21 cellular contexts compared by ENCODE assay signal in the genomic region with DNA sequence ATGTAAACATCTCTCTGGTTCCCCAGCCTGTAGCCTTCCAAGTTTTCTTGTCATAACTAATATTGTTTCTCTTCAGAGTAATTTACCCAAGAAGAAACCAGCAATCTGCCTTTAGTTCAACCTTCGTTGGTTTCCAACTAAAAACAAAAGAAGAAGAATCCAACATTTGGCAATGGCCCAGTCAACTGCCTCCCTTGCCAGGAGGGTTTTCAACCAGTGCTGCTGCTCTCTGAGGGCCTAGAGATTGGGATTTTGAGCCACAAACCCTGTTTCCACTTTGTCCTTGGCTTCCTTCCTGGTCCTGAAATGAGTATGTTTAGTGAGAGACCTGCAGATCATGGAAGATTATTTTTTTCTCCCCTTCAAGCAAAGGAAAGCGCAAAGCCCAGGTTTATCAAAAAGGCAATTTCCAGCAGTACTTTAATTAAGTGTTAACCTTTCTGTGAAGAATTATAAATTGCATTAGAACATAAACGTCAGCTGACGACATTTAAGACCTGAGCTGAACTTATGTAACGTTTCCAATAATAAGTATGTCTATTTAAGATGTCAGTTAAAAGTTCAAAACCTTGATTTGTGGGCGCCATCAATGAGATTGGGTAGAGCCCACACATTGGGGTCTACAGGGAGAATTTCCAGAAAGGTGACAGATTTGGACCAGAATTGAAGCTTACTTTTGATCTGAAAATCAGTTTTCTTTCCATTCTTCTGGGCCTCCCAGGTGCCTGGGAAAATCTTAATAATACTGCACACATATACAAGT.
DNase-seq lines count a peak whose midpoint lies in the region; ATAC-seq and TF ChIP-seq lines count a peak whose summit lies in the region.
"Had no signal": no experiment of that assay in that cellular context is flagged by ENCODE, and none has a peak within 500 bp of the region (broad histone marks: within the 10 kb centered on the region; RNA-seq: fewer than 3 reads in every experiment).

No MANE protein-coding gene starts in this region.

- H2BK15ac ChIP-seq in neuronal stem cell (ENCODE audit: low read length): no peak overlapping the region

- no peak overlapping the region for H3K9ac ChIP-seq in neuronal stem cell (ENCODE audit: low read depth, low read length, poor library complexity)

- H3K27me3 ChIP-seq in adrenal gland: no peaks in the 10 kb centered on the region
- no peaks in the 10 kb centered on the region for H3K27me3 ChIP-seq in neuronal stem cell (ENCODE audit: control insufficient read depth in 3 of 3, insufficient read depth in 3 of 3, low read depth in 1 of 3, low read length in 3 of 3)
- H3K27me3 ChIP-seq: colonic mucosa, neutrophil had no signal

- no peak overlapping the region for H3K4me3 ChIP-seq in adrenal gland
- no peak overlapping the region for H3K4me3 ChIP-seq in neuronal stem cell (ENCODE audit: low read length in 2 of 2)
- H3K4me3 ChIP-seq: colonic mucosa, lung had no signal

- H3K36me3 ChIP-seq in adrenal gland (replicated peaks in 1 of 2) (no peaks in the 10 kb centered on the region), neuronal stem cell (replicated peaks in 1 of 2; ENCODE audit: control insufficient read depth in 2 of 2, insufficient read depth in 2 of 2, low read length in 2 of 2) (no peaks in the 10 kb centered on the region)
- H3K36me3 ChIP-seq: colonic mucosa, neutrophil had no signal

- TF ChIP-seq POLR2A in adrenal gland (IDR thresholded peaks at IDR 0.05): no peak

- no peaks in the 10 kb centered on the region for H3K79me1 ChIP-seq in neuronal stem cell (ENCODE audit: low read depth, low read length)

- H2BK120ac ChIP-seq in neuronal stem cell (ENCODE audit: low read depth, low read length): no peak overlapping the region

- H3K14ac ChIP-seq in neuronal stem cell (ENCODE audit: low read length): no peak overlapping the region

- no peaks in the 10 kb centered on the region for H3K9me3 ChIP-seq in adrenal gland (replicated peaks in 1 of 3)
- peaks cover 0 to 2% of the 10 kb centered on the region in 2 donors for H3K9me3 ChIP-seq in neuronal stem cell (replicated peaks in 1 of 2; ENCODE audit: control insufficient read depth in 2 of 2, insufficient read depth in 1 of 2, low read depth in 1 of 2, low read length in 2 of 2)
- H3K9me3 ChIP-seq: colonic mucosa, neutrophil had no signal

- DNase-seq in G401 (ENCODE audit: low spot score): peak; percentile 66
- DNase-seq in adrenal gland: peak in 5 of 7 donors; percentile 23 to 55 (median 29)
- peak; percentile 6 for DNase-seq in fibroblast of the conjunctiva (ENCODE audit: low read depth)
- DNase-seq in sciatic nerve (ENCODE audit: low spot score): no peak
- DNase-seq in neuronal stem cell (ENCODE audit: low spot score): no peak
- no peak for DNase-seq in iPS-NIHi7 (ENCODE audit: extremely low spot score)
- no peak for DNase-seq in mucosa of gallbladder (ENCODE audit: low spot score)
- DNase-seq: activated CD4-positive, alpha-beta T cell treated with anti-CD3 and anti-CD28 coated beads for 1 hour; activated CD8-positive, alpha-beta T cell treated with anti-CD3 and anti-CD28 coated beads for 36 hours; activated effector memory CD4-positive, alpha-beta T cell treated with Interleukin-2 at 50 U/mL for 16 hours; activated naive CD8-positive, alpha-beta T cell treated with anti-CD3 and anti-CD28 coated beads, Interleukin-2, amount 10 ng/mL, durations not matched to agents 7 days and 5 days; colonic mucosa; effector memory CD4-positive, alpha-beta T cell; GOT3; NCI-H1436 treated with DMSO at 0.1 percent for 48 hours; NCI-H524 treated with DMSO at 0.1 percent for 48 hours; stimulated activated CD4-positive, alpha-beta T cell treated with anti-CD3 and anti-CD28 coated beads, Interleukin-2, amount 100 ng/mL, for 48 hours had no signal

- H4K8ac ChIP-seq in neuronal stem cell (ENCODE audit: low read depth, low read length): no peak overlapping the region

- H3K27ac ChIP-seq in adrenal gland (peak overlapping the region in 1 of 5 donors; percentile 28), neuronal stem cell (replicated peaks; ENCODE audit: low read length) (no peak overlapping the region)
- H3K27ac ChIP-seq: colonic mucosa, neutrophil had no signal

- 71 to 78% (median 72%) methylated on average over 6 of the region's 6 CpGs for WGBS in adrenal gland, 4 donors
- no CpG with 5 or more reads among the region's 6 CpGs for WGBS in neuronal stem cell (ENCODE audit: extremely low coverage in 2 of 2, insufficient read length in 2 of 2, insufficient replicate concordance in 1 of 2), 2 donors

- ATAC-seq in sciatic nerve (peak; percentile 44), HG03457 (IDR thresholded peaks at IDR 0.05; ENCODE audit: unreplicated experiment) (no peak)
- ATAC-seq: activated CD8-positive, alpha-beta T cell treated with anti-CD3 and anti-CD28 coated beads for 36 hours; stimulated activated effector memory CD8-positive, alpha-beta T cell treated with anti-CD3 and anti-CD28 coated beads, Interleukin-12 subunit alpha, Interleukin-12 subunit beta, amount 100 ng/mL, for 72 hours had no signal

- H3K4me1 ChIP-seq in adrenal gland (replicated peaks in 1 of 2) (peaks cover 0 to 15% of the 10 kb centered on the region in 2 donors), neuronal stem cell (ENCODE audit: control insufficient read depth in 2 of 2, insufficient read depth in 1 of 2, low read depth in 1 of 2, low read length in 2 of 2) (peaks cover 0 to 11% of the 10 kb centered on the region in 2 donors)
- H3K4me1 ChIP-seq: colonic mucosa had no signal

- H3K4me2 ChIP-seq in neuronal stem cell (ENCODE audit: insufficient read depth, low read length, poor library complexity, severe bottlenecking): no peak overlapping the region

- H2AK5ac ChIP-seq in neuronal stem cell (ENCODE audit: low read depth, low read length): no peak overlapping the region

- in situ Hi-C loops in G401 (cut with HindIII; ENCODE audit: low sequenced_read_pairs): no loop called here

- TF ChIP-seq CTCF in adrenal gland (IDR thresholded peaks at IDR 0.05): no peak

- intact Hi-C loops in adrenal gland (cut with DNase I) (no loop called here), sciatic nerve (cut with DNase I) (no loop called here)

- H2BK5ac ChIP-seq in neuronal stem cell (ENCODE audit: low read length): no peak overlapping the region

- H4K91ac ChIP-seq in neuronal stem cell (ENCODE audit: low read depth, low read length, poor library complexity): no peak overlapping the region

- no peak overlapping the region for H3K23ac ChIP-seq in neuronal stem cell (ENCODE audit: low read depth, low read length, poor library complexity)

- no peak overlapping the region for H2BK12ac ChIP-seq in neuronal stem cell (ENCODE audit: low read length)

- H3K4ac ChIP-seq in neuronal stem cell (ENCODE audit: low read length): no peak overlapping the region

- H2AFZ ChIP-seq in neuronal stem cell (ENCODE audit: low read length): no peak overlapping the region

- H3K18ac ChIP-seq in neuronal stem cell (ENCODE audit: low read length): no peak overlapping the region

Comparison
In these comparisons a context has a peak if more than half of its experiments do, and no peak if none do; other contexts are left out.
1. DNase-seq: peak in G401 (single experiment), adrenal gland (5 of 7) and fibroblast of the conjunctiva (single experiment); none in sciatic nerve (single experiment), neuronal stem cell (single experiment), iPS-NIHi7 (single experiment) and mucosa of gallbladder (single experiment).